Comparison of ENCODE assay signal across 8 cellular contexts in genomic region chr1:158177705-158178450, GRCh38. TPM values are rescaled to one million over a fixed set of nuclear protein-coding genes. Genes with fewer than 3 reads are reported as not detected.
DNase-seq lines count a peak whose midpoint lies in the region; ATAC-seq and TF ChIP-seq lines count a peak whose summit lies in the region.

No MANE protein-coding gene starts in this region.

- no peak for DNase-seq in CD8-positive, alpha-beta T cell
- DNase-seq in activated B cell treated with CpG ODN at 0.5 μM for 24 hours = peak; percentile 70
- peak; percentile 82 for DNase-seq in erythroblast (lab: John Stamatoyannopoulos, UW)
- DNase-seq in mesothelial cell of epicardium (ENCODE audit: low spot score in 2 of 2, unreplicated experiment in 2 of 2) = peak; percentile 39 to 61
- peak; percentile 58 for DNase-seq in stimulated activated naive CD8-positive, alpha-beta T cell treated with anti-CD3 and anti-CD28 coated beads, Interleukin-15, Interleukin-2, amounts not matched to agents 100 U/mL and 50 U/mL, for 24 hours
- no peak for DNase-seq in NK-92 (lab: John Stamatoyannopoulos, UW; ENCODE audit: unreplicated experiment)

- H3K9me3 ChIP-seq in CD8-positive, alpha-beta T cell (ENCODE audit: low read length) = no peaks in the 10 kb centered on the region
- no peaks in the 10 kb centered on the region for H3K9me3 ChIP-seq in HUES48 (ENCODE audit: control insufficient read depth, insufficient read depth, low read length)

- H3K4me3 Mint-ChIP-seq in CD8-positive, alpha-beta T cell = peak overlapping the region; percentile 30
- H3K4me3 Mint-ChIP-seq in activated B cell treated with CpG ODN at 0.5 μM for 24 hours = peak overlapping the region; percentile 78
- H3K4me3 Mint-ChIP-seq in mesothelial cell of epicardium = peak overlapping the region; percentile 53

- POLR2A ChIA-PET in CD8-positive, alpha-beta T cell (lab: Charles Lee) = no interaction called here
- POLR2A ChIA-PET in activated B cell treated with CpG ODN at 0.5 μM for 24 hours (lab: Charles Lee) = interaction anchor here (1.0 to 2.2 kb wide), 5 partner anchors 10 to 832 kb away, joined by 3 to 21 read pairs (median 4); partner anchors contain the start of gene IFI16

- no peaks in the 10 kb centered on the region for H3K36me3 ChIP-seq in CD8-positive, alpha-beta T cell (ENCODE audit: insufficient read depth, low read length)
- no peaks in the 10 kb centered on the region for H3K36me3 ChIP-seq in HUES48 (ENCODE audit: control insufficient read depth, insufficient read depth, low read length)

- H3K4me3 ChIP-seq in CD8-positive, alpha-beta T cell (ENCODE audit: low read depth, low read length) = no peak overlapping the region
- H3K4me3 ChIP-seq in HUES48 (ENCODE audit: low read depth, low read length) = peak overlapping the region; percentile 53

- peak; percentile 46 for ATAC-seq in CD8-positive, alpha-beta T cell
- ATAC-seq in activated B cell treated with CpG ODN at 0.5 μM for 24 hours (ENCODE audit: low read depth) (peak; percentile 77), HG03108 (IDR thresholded peaks at IDR 0.05; ENCODE audit: unreplicated experiment) (no peak)
- ATAC-seq in stimulated activated naive CD8-positive, alpha-beta T cell treated with anti-CD3 and anti-CD28 coated beads, Interleukin-15, Interleukin-2, amounts not matched to agents 100 U/mL and 50 U/mL, for 24 hours = peak; percentile 82

- H3K27me3 Mint-ChIP-seq in CD8-positive, alpha-beta T cell (ENCODE audit: low read depth) = peaks cover 51% of the 10 kb centered on the region
- H3K27me3 Mint-ChIP-seq in activated B cell treated with CpG ODN at 0.5 μM for 24 hours = no peaks in the 10 kb centered on the region
- H3K27me3 Mint-ChIP-seq in mesothelial cell of epicardium (ENCODE audit: low read depth) = peaks cover 80% of the 10 kb centered on the region

- H3K27me3 ChIP-seq in CD8-positive, alpha-beta T cell (ENCODE audit: insufficient read depth, low read length) = peaks cover 3% of the 10 kb centered on the region
- peaks cover 67% of the 10 kb centered on the region for H3K27me3 ChIP-seq in HUES48 (ENCODE audit: control insufficient read depth, insufficient read depth, low read length)

- intact Hi-C loops in CD8-positive, alpha-beta T cell (cut with DNase I, micrococcal nuclease) = no loop called here
- intact Hi-C loops in activated B cell treated with CpG ODN at 0.5 μM for 24 hours (cut with micrococcal nuclease) = loop anchor here (2.0 to 5.0 kb wide), 5 partner anchors 109 to 891 kb away; partner anchors contain the start of genes IFI16 and OR10T2

- H3K4me1 Mint-ChIP-seq in CD8-positive, alpha-beta T cell (ENCODE audit: low read depth) = peaks cover 11% of the 10 kb centered on the region
- peaks cover 80% of the 10 kb centered on the region for H3K4me1 Mint-ChIP-seq in activated B cell treated with CpG ODN at 0.5 μM for 24 hours
- H3K4me1 Mint-ChIP-seq in mesothelial cell of epicardium = peaks cover 20% of the 10 kb centered on the region

- H3K9me3 Mint-ChIP-seq in CD8-positive, alpha-beta T cell = no peaks in the 10 kb centered on the region
- H3K9me3 Mint-ChIP-seq in activated B cell treated with CpG ODN at 0.5 μM for 24 hours (no peaks in the 10 kb centered on the region), mesothelial cell of epicardium (no peaks in the 10 kb centered on the region)

- no peak overlapping the region for H3K9ac ChIP-seq in HUES48 (ENCODE audit: low read depth, low read length)

- CTCF ChIA-PET in CD8-positive, alpha-beta T cell (lab: Charles Lee) = no interaction called here
- CTCF ChIA-PET in activated B cell treated with CpG ODN at 0.5 μM for 24 hours (lab: Charles Lee) = interaction anchor here (0.8 to 5.3 kb wide), 5 partner anchors 10 to 152 kb away, joined by 3 to 41 read pairs (median 10); no protein-coding TSS in a partner anchor

- no peak overlapping the region for H3K27ac Mint-ChIP-seq in CD8-positive, alpha-beta T cell
- H3K27ac Mint-ChIP-seq in activated B cell treated with CpG ODN at 0.5 μM for 24 hours = peak overlapping the region; percentile 81
- no peak overlapping the region for H3K27ac Mint-ChIP-seq in mesothelial cell of epicardium

- no peak for TF ChIP-seq POLR2A in erythroblast (IDR thresholded peaks at IDR 0.05; ENCODE audit: low read length)

- H3K27ac ChIP-seq in CD8-positive, alpha-beta T cell (ENCODE audit: low read depth, low read length) = no peak overlapping the region
- no peak overlapping the region for H3K27ac ChIP-seq in HUES48 (ENCODE audit: low read depth, low read length)

- H3K4me1 ChIP-seq in CD8-positive, alpha-beta T cell (ENCODE audit: insufficient read depth, low read length) = peaks cover 3% of the 10 kb centered on the region
- H3K4me1 ChIP-seq in HUES48 (ENCODE audit: control insufficient read depth, insufficient read depth, low read length) = peaks cover 15% of the 10 kb centered on the region

- H3K36me3 Mint-ChIP-seq in CD8-positive, alpha-beta T cell = no peaks in the 10 kb centered on the region
- peaks cover 10% of the 10 kb centered on the region for H3K36me3 Mint-ChIP-seq in activated B cell treated with CpG ODN at 0.5 μM for 24 hours (ENCODE audit: low read depth)
- H3K36me3 Mint-ChIP-seq in mesothelial cell of epicardium = no peaks in the 10 kb centered on the region

- TF ChIP-seq CTCF in CD8-positive, alpha-beta T cell (IDR thresholded peaks at IDR 0.05) = no peak
- no peak for TF ChIP-seq CTCF in activated B cell treated with CpG ODN at 0.5 μM for 24 hours (IDR thresholded peaks at IDR 0.05)
- TF ChIP-seq CTCF in mesothelial cell of epicardium (IDR thresholded peaks at IDR 0.05; ENCODE audit: unreplicated experiment) = no peak

RNA-seq across cellular contexts. Expression of gene CD1D, which starts 2.8 kb away (rescaled TPM):
- not detected for total RNA-seq in CD8-positive, alpha-beta T cell
- total RNA-seq in activated B cell treated with CpG ODN at 0.5 μM for 24 hours (4.6 and 5.0 TPM in 2 replicates), mesothelial cell of epicardium (2.2 to 2.8 TPM (median 2.8 TPM) in 3 replicates)

Comparison
In these comparisons a context has a peak if more than half of its experiments do, and no peak if none do; other contexts are left out.
1. DNase-seq: peak in activated B cell treated with CpG ODN at 0.5 μM for 24 hours (single experiment), erythroblast (2 of 2), mesothelial cell of epicardium (2 of 2) and stimulated activated naive CD8-positive, alpha-beta T cell treated with anti-CD3 and anti-CD28 coated beads, Interleukin-15, Interleukin-2, amounts not matched to agents 100 U/mL and 50 U/mL, for 24 hours (single experiment); none in CD8-positive, alpha-beta T cell (0 of 7) and NK-92 (single experiment).
2. Peak in every context shown above with its lines, with median percentiles within 50 percentile points of each other: H3K4me3 Mint-ChIP-seq.